In the genomic region with DNA sequence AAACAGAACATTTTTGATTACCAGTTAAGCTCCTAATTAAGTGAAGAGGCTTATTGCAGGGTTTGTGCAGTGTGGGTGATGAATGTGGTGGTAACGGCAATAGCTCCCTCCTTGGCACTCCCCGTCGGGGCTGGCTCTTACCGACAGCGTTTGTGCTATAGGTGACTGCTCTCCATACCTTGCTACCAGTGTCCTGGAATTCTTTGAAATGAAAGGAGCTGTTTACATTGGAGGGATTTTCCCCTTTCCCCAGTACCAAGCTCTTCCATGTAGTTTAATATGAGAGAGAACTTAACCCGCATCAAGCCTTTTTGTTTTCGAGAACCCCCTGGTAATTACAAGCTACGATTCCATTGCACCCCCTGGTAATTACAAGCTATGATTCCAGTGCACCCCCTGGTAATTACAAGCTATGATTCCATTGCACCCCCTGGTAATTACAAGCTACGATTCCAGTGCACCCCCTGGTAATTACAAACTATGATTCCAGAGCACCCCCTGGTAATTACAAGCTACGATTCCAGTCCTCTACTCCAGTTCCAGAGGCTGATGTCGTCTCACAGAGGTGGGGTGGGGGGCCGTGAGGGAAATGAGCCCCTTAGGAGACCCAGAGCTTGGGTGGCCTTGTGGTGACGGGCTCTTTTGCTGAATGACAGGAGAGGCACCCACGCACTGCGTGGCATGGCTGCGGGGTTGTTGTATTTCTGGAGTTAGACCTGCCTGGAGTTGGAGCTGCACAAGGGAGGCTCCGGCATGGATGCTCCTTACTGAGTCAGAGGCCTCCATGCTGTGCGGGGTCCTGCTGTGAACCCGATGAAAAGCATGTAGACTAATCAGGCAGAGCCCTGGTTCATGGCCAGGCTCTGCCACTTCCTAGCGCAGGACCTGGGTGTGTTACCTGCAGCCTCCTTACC, we compare ENCODE assay signal across 23 cellular contexts.
"Had no signal": no experiment of that assay in that cellular context is flagged by ENCODE, and none has a peak within 500 bp of the region (broad histone marks: within the 10 kb centered on the region; RNA-seq: fewer than 3 reads in every experiment).

No MANE protein-coding gene starts in this region.

- H3K36me3 ChIP-seq: breast epithelium, esophagus squamous epithelium, upper lobe of left lung, WERI-Rb-1 had no signal

- H3K27me3 Mint-ChIP-seq: activated T-cell treated with anti-CD3 and anti-CD28 coated beads, Interleukin-2, amount 50 U/mL, for 24 hours; dendritic cell treated with granulocyte-macrophage colony-stimulating factor and Interleukin-4, amounts not matched to agents 40 ng/mL and 50 ng/mL, for 4 days had no signal

- H3K27me3 ChIP-seq: breast epithelium, esophagus squamous epithelium, testis, upper lobe of left lung had no signal

- H3K4me3 ChIP-seq: breast epithelium, esophagus squamous epithelium, lung, psoas muscle, skin epidermis, testis, upper lobe of left lung had no signal

- H3K27ac Mint-ChIP-seq: activated naive CD4-positive, alpha-beta T cell treated with anti-CD3 and anti-CD28 coated beads for 36 hours; activated T-cell treated with anti-CD3 and anti-CD28 coated beads, Interleukin-2, amount 50 U/mL, for 24 hours; dendritic cell treated with granulocyte-macrophage colony-stimulating factor and Interleukin-4, amounts not matched to agents 40 ng/mL and 50 ng/mL, for 4 days; mesothelial cell of epicardium had no signal

- H3K36me3 Mint-ChIP-seq: mesothelial cell of epicardium had no signal

- ATAC-seq: left lobe of liver, psoas muscle, right cardiac atrium had no signal

- DNase-seq: activated CD4-positive, alpha-beta T cell treated with anti-CD3 and anti-CD28 coated beads, Interleukin-2, amount 50 U/mL, for 4 hours; activated naive CD4-positive, alpha-beta T cell treated with anti-CD3 and anti-CD28 coated beads for 36 hours; activated T-cell treated with anti-CD3 and anti-CD28 coated beads, Interleukin-2, amount 50 U/mL, for 24 hours; cerebellar nuclear complex; effector CD8-positive, alpha-beta T cell; esophagus squamous epithelium; islet precursor cell; right cardiac atrium; stimulated activated CD4-positive, alpha-beta T cell treated with anti-CD3 and anti-CD28 coated beads, Interleukin-15, amount 100 ng/mL, for 24 hours; stimulated activated CD4-positive, alpha-beta T cell treated with anti-CD3 and anti-CD28 coated beads, Interleukin-2, amount 100 ng/mL, for 48 hours; SW 1271; T-helper 2 cell; testis; WERI-Rb-1 had no signal

- H3K27ac ChIP-seq: psoas muscle, skin epidermis, testis, upper lobe of left lung, WERI-Rb-1 had no signal

- H3K4me3 Mint-ChIP-seq: activated naive CD4-positive, alpha-beta T cell treated with anti-CD3 and anti-CD28 coated beads for 36 hours; activated T-cell treated with anti-CD3 and anti-CD28 coated beads, Interleukin-2, amount 50 U/mL, for 24 hours; dendritic cell treated with granulocyte-macrophage colony-stimulating factor and Interleukin-4, amounts not matched to agents 40 ng/mL and 50 ng/mL, for 4 days; mesothelial cell of epicardium; nephron had no signal

- H3K9me3 Mint-ChIP-seq: activated naive CD4-positive, alpha-beta T cell treated with anti-CD3 and anti-CD28 coated beads for 36 hours; activated T-cell treated with anti-CD3 and anti-CD28 coated beads, Interleukin-2, amount 50 U/mL, for 24 hours; dendritic cell treated with granulocyte-macrophage colony-stimulating factor and Interleukin-4, amounts not matched to agents 40 ng/mL and 50 ng/mL, for 4 days; mesothelial cell of epicardium; nephron had no signal
